Comparison of ENCODE assay signal across 8 cellular contexts in the genomic region with DNA sequence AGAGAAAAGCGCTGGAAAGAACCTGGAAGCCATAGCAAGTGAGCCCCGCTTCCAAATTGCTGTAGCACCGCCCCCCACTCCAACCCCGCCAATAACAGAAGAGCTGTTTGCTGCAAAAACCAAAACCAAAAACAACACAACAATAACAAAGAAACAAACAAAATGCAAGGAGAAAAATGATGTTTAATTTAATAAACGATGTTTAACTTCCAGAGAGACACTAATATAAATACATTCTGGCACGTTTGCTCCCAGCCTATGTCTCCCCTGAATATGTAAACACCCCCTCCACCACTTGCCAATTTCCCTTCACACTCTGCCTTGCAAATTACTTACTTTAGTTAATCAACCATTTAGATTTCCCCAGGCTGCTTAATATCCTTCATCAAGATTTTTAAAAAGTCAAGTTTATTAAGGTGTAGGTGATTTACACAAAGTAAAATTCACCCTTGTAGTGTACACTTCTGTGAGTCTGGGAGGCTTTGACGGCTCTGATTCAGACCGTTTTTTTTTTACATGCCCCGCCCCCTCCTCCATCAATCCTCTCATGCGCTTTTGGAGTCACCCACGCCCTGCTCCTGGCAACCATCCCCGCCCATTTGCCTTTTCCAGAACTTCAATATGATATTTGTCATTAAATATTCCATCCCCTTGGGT. TPM values are rescaled to one million over a fixed set of nuclear protein-coding genes. Genes with fewer than 3 reads are reported as not detected.
DNase-seq lines count a peak whose midpoint lies in the region; ATAC-seq and TF ChIP-seq lines count a peak whose summit lies in the region.

No MANE protein-coding gene starts in this region.

- peaks cover 7% of the 10 kb centered on the region for H3K4me1 ChIP-seq in ACC112 (ENCODE audit: control insufficient read depth, insufficient read depth, low read length, unreplicated experiment)

- peak overlapping the region; percentile 39; the same call in 1 of the 2 replicates for H3K27ac ChIP-seq in ACC112 (ENCODE audit: low read depth, low read length)

- peak; percentile 81 for DNase-seq in NCI-H748 (lab: John Stamatoyannopoulos, UW; ENCODE audit: unreplicated experiment)
- no peak for DNase-seq in activated naive CD8-positive, alpha-beta T cell treated with anti-CD3 and anti-CD28 coated beads, Interleukin-2, amount 10 ng/mL, durations not matched to agents 7 days and 5 days
- peak; percentile 34 to 81 (median 63) for DNase-seq in head of caudate nucleus
- peak in 37 of 56 donors; percentile 8 to 75 (median 35) for DNase-seq in nucleus accumbens (lab: John Stamatoyannopoulos, UW)
- no peak for DNase-seq in NOMO-1 treated with dmso at 0.1 percent for 144 hours (lab: John Stamatoyannopoulos, UW; ENCODE audit: unreplicated experiment)

- no peaks in the 10 kb centered on the region for H3K9me3 Mint-ChIP-seq in activated naive CD8-positive, alpha-beta T cell treated with anti-CD3 and anti-CD28 coated beads, Interleukin-2, amount 10 ng/mL, durations not matched to agents 7 days and 5 days

- TF ChIP-seq POLR2A in GM18505 (IDR thresholded peaks at IDR 0.05; ENCODE audit: borderline replicate concordance, extremely low read depth, insufficient read depth, insufficient read length), result no peak

- H3K4me3 ChIP-seq in ACC112 (ENCODE audit: low read depth, low read length), result peak overlapping the region; percentile 88

- no peaks in the 10 kb centered on the region for H3K36me3 Mint-ChIP-seq in activated naive CD8-positive, alpha-beta T cell treated with anti-CD3 and anti-CD28 coated beads, Interleukin-2, amount 10 ng/mL, durations not matched to agents 7 days and 5 days

- H2AFZ ChIP-seq in ACC112 (ENCODE audit: low read length, unreplicated experiment), result peak overlapping the region; percentile 87

- peaks cover 13% of the 10 kb centered on the region for H3K4me1 Mint-ChIP-seq in activated naive CD8-positive, alpha-beta T cell treated with anti-CD3 and anti-CD28 coated beads, Interleukin-2, amount 10 ng/mL, durations not matched to agents 7 days and 5 days

- no peaks in the 10 kb centered on the region for H3K36me3 ChIP-seq in ACC112 (ENCODE audit: insufficient read depth, low read length)

- ATAC-seq in GM18505 (IDR thresholded peaks at IDR 0.05; ENCODE audit: unreplicated experiment) (peak; percentile 18), HG02981 (IDR thresholded peaks at IDR 0.05; ENCODE audit: unreplicated experiment) (no peak)
- no peak for ATAC-seq in activated naive CD8-positive, alpha-beta T cell treated with anti-CD3 and anti-CD28 coated beads, Interleukin-2, amount 10 ng/mL, durations not matched to agents 7 days and 5 days (ENCODE audit: low read depth)

- POLR2A ChIA-PET in activated naive CD8-positive, alpha-beta T cell treated with anti-CD3 and anti-CD28 coated beads, Interleukin-2, amount 10 ng/mL, durations not matched to agents 7 days and 5 days (lab: Charles Lee), result interaction anchor here (0.9 to 2.1 kb wide), 3 partner anchors 13 to 49 kb away, joined by 3 to 11 read pairs (median 4); a partner anchor contains a TSS

- peak overlapping the region; percentile 50 for H3K27ac Mint-ChIP-seq in activated naive CD8-positive, alpha-beta T cell treated with anti-CD3 and anti-CD28 coated beads, Interleukin-2, amount 10 ng/mL, durations not matched to agents 7 days and 5 days

- peaks cover 4% of the 10 kb centered on the region for H3K79me2 ChIP-seq in ACC112 (ENCODE audit: control insufficient read depth, insufficient read depth, low read length, unreplicated experiment)

- peaks cover 27% of the 10 kb centered on the region for H3K27me3 Mint-ChIP-seq in activated naive CD8-positive, alpha-beta T cell treated with anti-CD3 and anti-CD28 coated beads, Interleukin-2, amount 10 ng/mL, durations not matched to agents 7 days and 5 days

- peak overlapping the region; percentile 95 for H3K4me3 Mint-ChIP-seq in activated naive CD8-positive, alpha-beta T cell treated with anti-CD3 and anti-CD28 coated beads, Interleukin-2, amount 10 ng/mL, durations not matched to agents 7 days and 5 days

- intact Hi-C loops in head of caudate nucleus (cut with DNase I), result no loop called here

- H3K27me3 ChIP-seq in ACC112 (ENCODE audit: insufficient read depth, low read length), result no peaks in the 10 kb centered on the region

RNA-seq across cellular contexts. Expression of a gene that starts 0.5 kb away (rescaled TPM):
- 10 to 100 TPM; 76.4 to 77.9 TPM for total RNA-seq in activated naive CD8-positive, alpha-beta T cell treated with anti-CD3 and anti-CD28 coated beads, Interleukin-2, amount 10 ng/mL, durations not matched to agents 7 days and 5 days

RNA-seq across cellular contexts. Expression of a gene that starts 19.4 kb away (rescaled TPM):
- total RNA-seq in activated naive CD8-positive, alpha-beta T cell treated with anti-CD3 and anti-CD28 coated beads, Interleukin-2, amount 10 ng/mL, durations not matched to agents 7 days and 5 days, result 100 to 1,000 TPM; 237 to 274 TPM

RNA-seq across cellular contexts. Expression of a gene that starts 44.2 kb away (rescaled TPM):
- under 1 TPM; 0.47 to 0.57 TPM for total RNA-seq in activated naive CD8-positive, alpha-beta T cell treated with anti-CD3 and anti-CD28 coated beads, Interleukin-2, amount 10 ng/mL, durations not matched to agents 7 days and 5 days

RNA-seq across cellular contexts. Expression of a gene that starts 48.8 kb away (rescaled TPM):
- total RNA-seq in activated naive CD8-positive, alpha-beta T cell treated with anti-CD3 and anti-CD28 coated beads, Interleukin-2, amount 10 ng/mL, durations not matched to agents 7 days and 5 days, result 10 to 100 TPM; 36.1 to 39.8 TPM

RNA-seq across cellular contexts. Expression of a gene that starts 48.9 kb away (rescaled TPM):
- total RNA-seq in activated naive CD8-positive, alpha-beta T cell treated with anti-CD3 and anti-CD28 coated beads, Interleukin-2, amount 10 ng/mL, durations not matched to agents 7 days and 5 days, result 100 to 1,000 TPM; 232 to 237 TPM

Comparison
In these comparisons a context has a peak if more than half of its experiments do, and no peak if none do; other contexts are left out.
1. DNase-seq: peak in NCI-H748 (single experiment), head of caudate nucleus (42 of 42) and nucleus accumbens (37 of 56); none in activated naive CD8-positive, alpha-beta T cell treated with anti-CD3 and anti-CD28 coated beads, Interleukin-2, amount 10 ng/mL, durations not matched to agents 7 days and 5 days (single experiment) and NOMO-1 treated with dmso at 0.1 percent for 144 hours (single experiment).